Comparison of ENCODE assay signal across 8 cellular contexts in the genomic region with DNA sequence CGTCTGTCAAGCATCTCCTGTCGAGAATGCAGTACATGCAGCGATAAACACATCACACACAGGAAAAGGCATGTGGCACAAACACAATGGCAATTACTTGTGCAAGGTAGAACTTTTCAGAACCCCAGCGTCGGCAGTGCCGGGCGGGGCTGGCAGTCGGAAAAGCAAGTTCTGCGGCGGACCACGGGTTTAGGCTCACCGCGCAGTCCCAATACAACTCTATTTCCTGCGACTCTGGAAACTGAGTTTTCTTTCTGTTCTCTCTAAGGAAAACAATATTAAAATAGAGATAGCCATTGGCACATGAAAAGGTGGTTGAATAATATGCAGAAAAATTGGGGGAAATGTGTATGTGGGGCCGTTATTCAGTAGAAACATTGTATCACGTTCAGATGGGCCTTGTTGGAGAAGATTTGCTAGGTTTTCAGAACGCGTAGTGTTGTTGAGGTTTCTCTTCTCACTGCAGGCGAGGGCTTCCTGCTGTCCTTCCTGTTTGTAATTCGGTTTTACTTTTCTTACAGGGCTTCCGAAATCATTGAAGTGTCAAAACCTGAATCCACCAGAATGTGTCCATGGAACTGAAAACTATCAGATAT.
DNase-seq lines count a peak whose midpoint lies in the region; ATAC-seq and TF ChIP-seq lines count a peak whose summit lies in the region.

No MANE protein-coding gene starts in this region.

- H2AFZ ChIP-seq in H9 (ENCODE audit: low read length), result no peak overlapping the region

- H3K27ac ChIP-seq in H9 (ENCODE audit: insufficient read length, low read depth, low read length) (no peak overlapping the region), mesendoderm (ENCODE audit: low read depth, low read length) (no peak overlapping the region), colonic mucosa (no peak overlapping the region)

- H3K4ac ChIP-seq in H9 (ENCODE audit: low read depth, low read length) (no peak overlapping the region), mesendoderm (ENCODE audit: low read depth, low read length) (no peak overlapping the region)

- H3K27me3 ChIP-seq in Caco-2 (replicated peaks; ENCODE audit: control insufficient read depth, insufficient read depth, low read length) (no peaks in the 10 kb centered on the region), H9 (ENCODE audit: insufficient read depth, low read length) (no peaks in the 10 kb centered on the region; the same call in 1 of the 2 replicates), mesendoderm (ENCODE audit: insufficient read depth, low read length, poor library complexity) (no peaks in the 10 kb centered on the region), colonic mucosa (no peaks in the 10 kb centered on the region)

- CTCF ChIA-PET in Caco-2 (lab: Charles Lee), result no interaction called here

- H3K4me3 ChIP-seq in Caco-2 (ENCODE audit: low read depth, low read length) (no peak overlapping the region), mesendoderm (ENCODE audit: low read length) (no peak overlapping the region), colonic mucosa (no peak overlapping the region)

- no peak overlapping the region for H2BK15ac ChIP-seq in H9 (ENCODE audit: low read depth, low read length)
- H2BK15ac ChIP-seq in mesendoderm (replicated peaks; ENCODE audit: low read depth), result no peak overlapping the region

- H3K79me1 ChIP-seq in H9 (ENCODE audit: insufficient read depth, low read depth, low read length, poor library complexity, severe bottlenecking) (no peaks in the 10 kb centered on the region), mesendoderm (ENCODE audit: low read length) (no peaks in the 10 kb centered on the region)

- no TSS peak for BruUV-seq in Caco-2 (replicated peaks; lab: Mats Ljungman, UMichigan)

- H3K36me3 Mint-ChIP-seq in Caco-2 (ENCODE audit: insufficient read depth, unreplicated experiment) (no peaks in the 10 kb centered on the region), H9 (ENCODE audit: insufficient read depth in 1 of 3, low read depth in 3 of 3) (0 out of 7 replicates have a peak, but pooled peaks cover 0 to 2% (median 0%) of the 10 kb centered on the region in 3 experiments)
- H3K36me3 Mint-ChIP-seq in activated T-helper 2 cell treated with anti-CD3 and anti-CD28 coated beads, Interferon-gamma antibody, Interleukin-2, Interleukin-4, amounts not matched to agents 10 μg/mL and 5 μg/mL and 100 μg/mL, durations not matched to agents 14 hours and 24 hours and 36 hours (ENCODE audit: low read depth), result no peaks in the 10 kb centered on the region

- H4K8ac ChIP-seq in H9 (replicated peaks; ENCODE audit: insufficient read length, low read depth, low read length), result no peak overlapping the region
- no peak overlapping the region for H4K8ac ChIP-seq in mesendoderm (ENCODE audit: low read depth, low read length)

- H2BK5ac ChIP-seq in H9 (ENCODE audit: insufficient read length, low read length), result no peak overlapping the region
- H2BK5ac ChIP-seq in mesendoderm (ENCODE audit: low read length), result no peak overlapping the region

- H3K4me2 ChIP-seq in H9 (ENCODE audit: insufficient read depth, insufficient read length, low read length) (peak overlapping the region; percentile 12), mesendoderm (ENCODE audit: low read length) (peak overlapping the region; percentile 21)

- TF ChIP-seq CTCF in Caco-2 (IDR thresholded peaks at IDR 0.05; ENCODE audit: insufficient read depth in 1 of 2, low read depth in 1 of 2, low read length in 1 of 2, severe bottlenecking in 1 of 2, unreplicated experiment in 1 of 2) (no peak), H9 (conservative IDR thresholded peaks at IDR 0.05) (no peak), colonic mucosa (IDR thresholded peaks at IDR 0.05) (no peak)

- peak overlapping the region; percentile 27 for H3K4me3 Mint-ChIP-seq in Caco-2 (ENCODE audit: unreplicated experiment)
- H3K4me3 Mint-ChIP-seq in H9, result peak overlapping the region in 1 of 2 experiments; percentile 38; a peak in 2 of 5 replicates
- H3K4me3 Mint-ChIP-seq in activated T-helper 2 cell treated with anti-CD3 and anti-CD28 coated beads, Interferon-gamma antibody, Interleukin-2, Interleukin-4, amounts not matched to agents 10 μg/mL and 5 μg/mL and 100 μg/mL, durations not matched to agents 14 hours and 24 hours and 36 hours (ENCODE audit: low read depth), result peak overlapping the region; percentile 69

- no peak overlapping the region for H3K14ac ChIP-seq in H9 (ENCODE audit: insufficient read depth, low read length)

- H3K23me2 ChIP-seq in H9 (ENCODE audit: insufficient read length, low read depth, low read length, poor library complexity, severe bottlenecking), result no peaks in the 10 kb centered on the region

- no peaks in the 10 kb centered on the region for H4K20me1 ChIP-seq in H9 (ENCODE audit: control insufficient read depth, insufficient read depth, insufficient read length)

- no peak overlapping the region for H2BK20ac ChIP-seq in H9 (ENCODE audit: low read depth, low read length, poor library complexity, severe bottlenecking)

- H3K9ac ChIP-seq in H9 (ENCODE audit: extremely low read depth, insufficient read length, low read length), result no peak overlapping the region
- peak overlapping the region; percentile 43 for H3K9ac ChIP-seq in mesendoderm (ENCODE audit: low read length)
- H3K9ac ChIP-seq in colonic mucosa (ENCODE audit: low read depth in 2 of 2, low read length in 2 of 2), result no peak overlapping the region

- no peak overlapping the region for H2BK120ac ChIP-seq in H9 (ENCODE audit: low read depth, low read length, poor library complexity, severe bottlenecking)
- H2BK120ac ChIP-seq in mesendoderm (ENCODE audit: low read depth, low read length), result no peak overlapping the region

- H3K27me3 Mint-ChIP-seq in Caco-2 (ENCODE audit: insufficient read depth, unreplicated experiment) (no peaks in the 10 kb centered on the region), H9 (ENCODE audit: low read depth) (peaks cover 20% of the 10 kb centered on the region)
- peaks cover 2% of the 10 kb centered on the region for H3K27me3 Mint-ChIP-seq in activated T-helper 2 cell treated with anti-CD3 and anti-CD28 coated beads, Interferon-gamma antibody, Interleukin-2, Interleukin-4, amounts not matched to agents 10 μg/mL and 5 μg/mL and 100 μg/mL, durations not matched to agents 14 hours and 24 hours and 36 hours (ENCODE audit: low read depth)

- no CpG with 5 or more reads among the region's 21 CpGs for WGBS in H9 (ENCODE audit: extremely low coverage, insufficient read length, low lambda C conversion rate)
- no CpG with 5 or more reads among the region's 21 CpGs for WGBS in mesendoderm (ENCODE audit: extremely low coverage, insufficient coverage, low lambda C conversion rate)

- H3K36me3 ChIP-seq in Caco-2 (ENCODE audit: control insufficient read depth, insufficient read depth, low read length), result no peaks in the 10 kb centered on the region
- no peaks in the 10 kb centered on the region for H3K36me3 ChIP-seq in mesendoderm (ENCODE audit: control insufficient read depth, insufficient read depth, low read length)
- no peaks in the 10 kb centered on the region for H3K36me3 ChIP-seq in colonic mucosa

- no peaks in the 10 kb centered on the region for H3K9me3 ChIP-seq in Caco-2
- H3K9me3 ChIP-seq in H9 (ENCODE audit: control insufficient read depth, low read depth, low read length), result no peaks in the 10 kb centered on the region
- no peaks in the 10 kb centered on the region for H3K9me3 ChIP-seq in colonic mucosa

- H3K79me2 ChIP-seq in H9 (ENCODE audit: insufficient read depth, low read length), result no peaks in the 10 kb centered on the region
- H3K79me2 ChIP-seq in mesendoderm (ENCODE audit: control insufficient read depth, insufficient read depth, low read length), result no peaks in the 10 kb centered on the region

- H3K4me1 Mint-ChIP-seq in Caco-2 (ENCODE audit: low read depth, unreplicated experiment), result peaks cover 5% of the 10 kb centered on the region
- peaks cover 5% of the 10 kb centered on the region in 2 experiments; a peak in 3 of 4 replicates for H3K4me1 Mint-ChIP-seq in H9
- H3K4me1 Mint-ChIP-seq in activated T-helper 2 cell treated with anti-CD3 and anti-CD28 coated beads, Interferon-gamma antibody, Interleukin-2, Interleukin-4, amounts not matched to agents 10 μg/mL and 5 μg/mL and 100 μg/mL, durations not matched to agents 14 hours and 24 hours and 36 hours (ENCODE audit: low read depth), result peaks cover 8% of the 10 kb centered on the region

- H3K18ac ChIP-seq in H9 (ENCODE audit: insufficient read length, low read depth, low read length) (no peak overlapping the region), mesendoderm (ENCODE audit: low read length) (no peak overlapping the region)

- H4K5ac ChIP-seq in H9 (ENCODE audit: insufficient read length, low read depth, low read length) (no peak overlapping the region), mesendoderm (ENCODE audit: low read length) (no peak overlapping the region)

- H3K9me3 Mint-ChIP-seq in Caco-2 (ENCODE audit: unreplicated experiment), result no peaks in the 10 kb centered on the region
- H3K9me3 Mint-ChIP-seq in H9, result peaks cover 0 to 5% of the 10 kb centered on the region in 2 experiments; a peak in 2 of 5 replicates
- H3K9me3 Mint-ChIP-seq in activated T-helper 2 cell treated with anti-CD3 and anti-CD28 coated beads, Interferon-gamma antibody, Interleukin-2, Interleukin-4, amounts not matched to agents 10 μg/mL and 5 μg/mL and 100 μg/mL, durations not matched to agents 14 hours and 24 hours and 36 hours, result no peaks in the 10 kb centered on the region

- ATAC-seq in GM21717 (IDR thresholded peaks at IDR 0.05; ENCODE audit: unreplicated experiment), result no peak

- intact Hi-C loops in Caco-2 (cut with micrococcal nuclease; ENCODE audit: unreplicated experiment), result loop anchor here (1.0 kb wide), 3 partner anchors 267 to 514 kb away; no protein-coding TSS in a partner anchor
- intact Hi-C loops in activated T-helper 2 cell treated with anti-CD3 and anti-CD28 coated beads, Interferon-gamma antibody, Interleukin-2, Interleukin-4, amounts not matched to agents 10 μg/mL and 5 μg/mL and 100 μg/mL, durations not matched to agents 14 hours and 24 hours and 36 hours (cut with micrococcal nuclease), result no loop called here
- intact Hi-C loops in colonic mucosa (cut with DNase I), result loop anchor here (1.0 to 10.0 kb wide), 3 partner anchors 269 to 729 kb away; no protein-coding TSS in a partner anchor

- H3K4me1 ChIP-seq in Caco-2 (no peaks in the 10 kb centered on the region), H9 (ENCODE audit: insufficient read depth, low read length) (no peaks in the 10 kb centered on the region), mesendoderm (ENCODE audit: control insufficient read depth, low read depth, low read length) (no peaks in the 10 kb centered on the region), colonic mucosa (no peaks in the 10 kb centered on the region)

- no peak overlapping the region for H2AK5ac ChIP-seq in H9 (ENCODE audit: insufficient read length, low read length)
- no peak overlapping the region for H2AK5ac ChIP-seq in mesendoderm (ENCODE audit: low read length)

- no peak overlapping the region for H3K23ac ChIP-seq in H9 (ENCODE audit: insufficient read length, low read depth, low read length)
- H3K23ac ChIP-seq in mesendoderm (ENCODE audit: low read length), result no peak overlapping the region

- no peak overlapping the region for H2BK12ac ChIP-seq in H9 (ENCODE audit: insufficient read length, low read depth, low read length)

- DNase-seq in Caco-2 (no peak), H9 (no peak), mesendoderm (no peak), RKO (ENCODE audit: low spot score) (no peak), epidermal melanocyte (ENCODE audit: insufficient read length, low spot score) (no peak), colonic mucosa (no peak)
- DNase-seq in activated T-helper 2 cell treated with anti-CD3 and anti-CD28 coated beads, Interferon-gamma antibody, Interleukin-2, Interleukin-4, amounts not matched to agents 10 μg/mL and 5 μg/mL and 100 μg/mL, durations not matched to agents 14 hours and 24 hours and 36 hours (ENCODE audit: low spot score), result no peak

- H3K56ac ChIP-seq in H9 (ENCODE audit: insufficient read length, low read depth, low read length), result no peak overlapping the region
- H3K56ac ChIP-seq in mesendoderm (ENCODE audit: low read length), result peak overlapping the region; percentile 77

- H3T11ph ChIP-seq in H9 (ENCODE audit: low read length), result no peak overlapping the region

- H3K27ac Mint-ChIP-seq in Caco-2 (ENCODE audit: unreplicated experiment) (no peak overlapping the region), H9 (no peak overlapping the region)
- H3K27ac Mint-ChIP-seq in activated T-helper 2 cell treated with anti-CD3 and anti-CD28 coated beads, Interferon-gamma antibody, Interleukin-2, Interleukin-4, amounts not matched to agents 10 μg/mL and 5 μg/mL and 100 μg/mL, durations not matched to agents 14 hours and 24 hours and 36 hours, result no peak overlapping the region

- POLR2A ChIA-PET in Caco-2 (lab: Charles Lee), result no interaction called here

- no peak overlapping the region for H4K91ac ChIP-seq in H9 (ENCODE audit: insufficient read length, low read depth, low read length)
